In the genomic region with DNA sequence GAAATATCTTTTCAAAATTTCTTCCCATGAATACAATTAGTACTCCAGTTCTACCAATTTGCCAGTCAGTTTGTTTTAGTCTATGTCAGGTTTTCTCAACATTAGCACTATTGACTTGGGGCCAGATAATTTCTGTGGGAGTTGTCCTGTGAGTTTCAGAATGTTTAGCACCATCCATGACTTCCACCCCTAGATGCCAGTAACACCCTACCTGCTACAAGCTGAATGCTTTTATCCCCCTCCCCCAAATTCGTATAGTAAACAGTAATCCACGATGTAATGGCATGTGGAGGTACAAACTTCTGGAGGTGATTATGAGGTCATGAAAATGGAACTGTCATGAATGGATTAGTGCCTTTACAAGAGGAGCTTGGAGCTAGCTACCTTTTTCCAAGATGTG, we compare ENCODE assay signal across 26 cellular contexts.
DNase-seq lines count a peak whose midpoint lies in the region; ATAC-seq, FAIRE-seq and TF ChIP-seq lines count a peak whose summit lies in the region.
"Had no signal": no experiment of that assay in that cellular context is flagged by ENCODE, and none has a peak within 500 bp of the region (broad histone marks: within the 10 kb centered on the region; RNA-seq: fewer than 3 reads in every experiment).

No MANE protein-coding gene starts in this region.

- H3K4me3 ChIP-seq in GM23338, result no peak overlapping the region
- H3K4me3 ChIP-seq in H7 (ENCODE audit: insufficient read depth, low read depth, low read length), result no peak overlapping the region
- no peak overlapping the region for H3K4me3 ChIP-seq in H1 (ENCODE audit: extremely low read depth in 1 of 4, insufficient read depth in 2 of 4, low read depth in 3 of 4, low read length in 4 of 4)
- H3K4me3 ChIP-seq: A549, BLaER1, GM12878 had no signal

- H4K5ac ChIP-seq in H1 (ENCODE audit: insufficient read length, low read depth, low read length), result no peak overlapping the region

- no peak overlapping the region for H2BK12ac ChIP-seq in H1 (ENCODE audit: low read depth, low read length)

- no peak overlapping the region for H3K56ac ChIP-seq in H1 (replicated peaks; ENCODE audit: insufficient read length, low read depth, low read length)

- no peaks in the 10 kb centered on the region for H3K36me3 ChIP-seq in GM23338 (ENCODE audit: insufficient read depth)
- H3K36me3 ChIP-seq in H7 (replicated peaks; ENCODE audit: control insufficient read depth, insufficient read depth, low read length), result no peaks in the 10 kb centered on the region
- no peaks in the 10 kb centered on the region for H3K36me3 ChIP-seq in H1 (ENCODE audit: control insufficient read depth in 2 of 4, insufficient read depth in 4 of 4, low read length in 3 of 4)
- H3K36me3 ChIP-seq: BE2C, BLaER1 had no signal

- CTCF ChIA-PET in H1 (lab: Charles Lee; ENCODE audit: partially characterized antibody), result no interaction called here

- H3K4me3 Mint-ChIP-seq in GM23338, result no peak overlapping the region
- H3K4me3 Mint-ChIP-seq: CD14-positive monocyte; CD4-positive, alpha-beta memory T cell; CD4-positive, CD25-positive, alpha-beta regulatory T cell; CD8-positive, alpha-beta memory T cell had no signal

- H3K4me1 ChIP-seq in GM23338 (ENCODE audit: insufficient read depth) (no peaks in the 10 kb centered on the region), H1 (replicated peaks in 1 of 4; ENCODE audit: control insufficient read depth in 3 of 4, insufficient read depth in 4 of 4, low read length in 3 of 4) (no peaks in the 10 kb centered on the region)
- H3K4me1 ChIP-seq: A549, BLaER1 had no signal

- H3K79me1 ChIP-seq in H1 (ENCODE audit: low read depth, low read length), result no peaks in the 10 kb centered on the region

- no peak overlapping the region for H3K27ac Mint-ChIP-seq in GM23338
- H3K27ac Mint-ChIP-seq: CD14-positive monocyte; CD4-positive, alpha-beta memory T cell; CD4-positive, CD25-positive, alpha-beta regulatory T cell; CD8-positive, alpha-beta memory T cell had no signal

- no peaks in the 10 kb centered on the region for H3K27me3 ChIP-seq in GM23338 (ENCODE audit: insufficient read depth)
- H3K27me3 ChIP-seq in H7 (ENCODE audit: control insufficient read depth, insufficient read depth, low read length), result no peaks in the 10 kb centered on the region
- H3K27me3 ChIP-seq in H1 (replicated peaks in 1 of 4; ENCODE audit: control insufficient read depth in 3 of 4, extremely low read depth in 1 of 4, insufficient read depth in 3 of 4, low read length in 3 of 4), result no peaks in the 10 kb centered on the region
- H3K27me3 ChIP-seq: BE2C, BLaER1 had no signal

- H3K18ac ChIP-seq in H1 (ENCODE audit: extremely low read depth, low read length), result no peak overlapping the region

- no peaks in the 10 kb centered on the region for H3K4me1 Mint-ChIP-seq in GM23338
- H3K4me1 Mint-ChIP-seq: CD14-positive monocyte; CD4-positive, alpha-beta memory T cell; CD4-positive, CD25-positive, alpha-beta regulatory T cell; CD8-positive, alpha-beta memory T cell had no signal

- ATAC-seq in GM23338 (no peak), GM19467 (IDR thresholded peaks at IDR 0.05; ENCODE audit: unreplicated experiment) (no peak)
- ATAC-seq: A549, GM12878 had no signal

- H3F3A ChIP-seq in GM23338 (replicated peaks; ENCODE audit: low read depth), result no peaks in the 10 kb centered on the region

- H3K27ac ChIP-seq in GM23338 (ENCODE audit: low read depth), result no peak overlapping the region
- H3K27ac ChIP-seq in H1 (ENCODE audit: low read depth, low read length), result no peak overlapping the region
- no peak overlapping the region for H3K27ac ChIP-seq in substantia nigra (ENCODE audit: low read depth, low read length, poor library complexity, severe bottlenecking)
- H3K27ac ChIP-seq: A549, BLaER1 had no signal

- H3K23me2 ChIP-seq in H1 (ENCODE audit: low read depth, low read length), result no peaks in the 10 kb centered on the region

- peak; percentile 15 for DNase-seq in GM23338 (ENCODE audit: low spot score)
- peak; percentile 1 for DNase-seq in H7
- DNase-seq in HTR-8/SVneo (ENCODE audit: insufficient read length, low spot score), result no peak
- DNase-seq in H1 (ENCODE audit: low read depth in 1 of 2, low spot score in 2 of 2), result no peak
- no peak for DNase-seq in substantia nigra (lab: John Stamatoyannopoulos, UW)
- DNase-seq in AG20443 (ENCODE audit: low spot score), result no peak
- DNase-seq: BE2C; C1 segment of cervical spinal cord; CD4-positive, alpha-beta memory T cell; CD4-positive, CD25-positive, alpha-beta regulatory T cell; CD8-positive, alpha-beta memory T cell; COR-L47; DMS 273 treated with DMSO at 0.1 percent for 48 hours; DMS153; DMS53; DMS79; DND-41; EL; GDM1 had no signal

- POLR2A ChIA-PET in H1 (lab: Charles Lee; ENCODE audit: partially characterized antibody), result no interaction called here

- TF ChIP-seq RAD21 in H1 (IDR thresholded peaks at IDR 0.05 in 1 of 2, conservative IDR thresholded peaks at IDR 0.05 in 1 of 2; ENCODE audit: low read depth in 2 of 2, low read length in 2 of 2), result peak; percentile 54 to 62

- no peak overlapping the region for H4K91ac ChIP-seq in H1 (replicated peaks; ENCODE audit: insufficient read length, low read length)

- no peak overlapping the region for H2BK120ac ChIP-seq in H1 (replicated peaks; ENCODE audit: low read depth, low read length)

- no peak for TF ChIP-seq EP300 in H1 (IDR thresholded peaks at IDR 0.05; ENCODE audit: borderline replicate concordance in 1 of 2, low read depth in 2 of 2, low read length in 2 of 2)

- no peak overlapping the region for H3K9ac ChIP-seq in H1 (replicated peaks in 1 of 4; ENCODE audit: extremely low read depth in 1 of 4, low read depth in 3 of 4, low read length in 3 of 4)
- H3K9ac ChIP-seq: BLaER1 had no signal

- H3K79me2 ChIP-seq in GM23338 (replicated peaks; ENCODE audit: insufficient read depth), result no peaks in the 10 kb centered on the region
- no peaks in the 10 kb centered on the region for H3K79me2 ChIP-seq in H1 (ENCODE audit: control insufficient read depth in 1 of 2, insufficient read depth in 2 of 2, low read length in 2 of 2)

- H3K4ac ChIP-seq in H1 (replicated peaks; ENCODE audit: insufficient read length, low read depth, low read length), result no peak overlapping the region

- H2AK5ac ChIP-seq in H1 (ENCODE audit: low read depth, low read length), result no peak overlapping the region

- FAIRE-seq in HTR-8/SVneo (lab: Jason Lieb, UNC) (peak; percentile 52), H1 (lab: Jason Lieb, UNC) (no peak)
- FAIRE-seq: A549, GM12878, GM12892, GM18507 had no signal

- no peaks in the 10 kb centered on the region for H3K9me3 ChIP-seq in H1 (ENCODE audit: insufficient read depth in 2 of 2, low read depth in 1 of 2, low read length in 1 of 2)
- H3K9me3 ChIP-seq: A549, BE2C, BLaER1 had no signal

- H2BK5ac ChIP-seq in H1 (ENCODE audit: low read depth, low read length), result no peak overlapping the region

- H3K14ac ChIP-seq in H1 (ENCODE audit: insufficient read length), result no peak overlapping the region

- no peak overlapping the region for H3K4me2 ChIP-seq in GM23338
- no peak overlapping the region for H3K4me2 ChIP-seq in H1 (ENCODE audit: insufficient read depth in 1 of 2, low read depth in 2 of 2, low read length in 2 of 2)
- H3K4me2 ChIP-seq: A549, BLaER1 had no signal

- H4K20me1 ChIP-seq in GM23338 (replicated peaks; ENCODE audit: insufficient read depth), result no peaks in the 10 kb centered on the region
- no peaks in the 10 kb centered on the region for H4K20me1 ChIP-seq in H1 (replicated peaks in 1 of 2; ENCODE audit: control insufficient read depth in 1 of 2, insufficient read depth in 2 of 2, low read length in 2 of 2)
- H4K20me1 ChIP-seq: BLaER1 had no signal

- no peak overlapping the region for H4K8ac ChIP-seq in H1 (ENCODE audit: extremely low read depth, insufficient read depth, low read length)

- H2BK20ac ChIP-seq in H1 (ENCODE audit: low read length), result no peak overlapping the region

- no peaks in the 10 kb centered on the region for H3K36me3 Mint-ChIP-seq in GM23338 (ENCODE audit: low read depth)
- H3K36me3 Mint-ChIP-seq: CD14-positive monocyte; CD4-positive, alpha-beta memory T cell; CD4-positive, CD25-positive, alpha-beta regulatory T cell; CD8-positive, alpha-beta memory T cell had no signal

- H2BK15ac ChIP-seq in H1 (ENCODE audit: low read length), result no peak overlapping the region

- H3K9me3 Mint-ChIP-seq in GM23338, result no peaks in the 10 kb centered on the region

- H2AFZ ChIP-seq in GM23338 (peak overlapping the region; percentile 45; the same call in 1 of the 2 replicates), H1 (ENCODE audit: low read length) (no peak overlapping the region)

- TF ChIP-seq CTCF in GM23338 (conservative IDR thresholded peaks at IDR 0.05; ENCODE audit: low read depth in 2 of 2), result peak; percentile 15 to 46; a peak in 3 of 4 replicates
- TF ChIP-seq CTCF in H1 (IDR thresholded peaks at IDR 0.05; ENCODE audit: control extremely low read depth in 1 of 3, insufficient read depth in 1 of 3, low read depth in 1 of 3, low read length in 3 of 3), result no peak

- 87% methylated on average over 2 of the region's 2 CpGs; no CpG with 5 or more reads in 1 of the 2 experiments for WGBS in H1 (ENCODE audit: extremely low coverage in 1 of 2, insufficient coverage in 1 of 2, insufficient read length in 1 of 2, insufficient replicate concordance in 2 of 2, low coverage in 1 of 2, low lambda C conversion rate in 2 of 2, missing lambda C conversion rate in 1 of 2), 2 experiments

- H3K9me2 ChIP-seq in GM23338 (ENCODE audit: insufficient read depth), result 0 out of 2 replicates have a peak, but pooled peaks cover 7% of the 10 kb centered on the region

- peaks cover 3% of the 10 kb centered on the region for H3K27me3 Mint-ChIP-seq in GM23338 (ENCODE audit: insufficient read depth, low read depth, poor library complexity)
- H3K27me3 Mint-ChIP-seq: CD4-positive, alpha-beta memory T cell; CD4-positive, CD25-positive, alpha-beta regulatory T cell; CD8-positive, alpha-beta memory T cell had no signal

- TF ChIP-seq POLR2A in H1 (IDR thresholded peaks at IDR 0.05; ENCODE audit: control extremely low read depth in 1 of 2, low read depth in 2 of 2, low read length in 2 of 2), result no peak

- H3K23ac ChIP-seq in H1 (ENCODE audit: insufficient read length), result no peak overlapping the region

TF ChIP-seq in GM23338, 12 proteins besides CTCF, POLR2A, EP300 and RAD21 (continues in another document):
- no peak for TF ChIP-seq EZH2phosphoT487 (IDR thresholded peaks at IDR 0.05; ENCODE audit: unreplicated experiment)

TF ChIP-seq in H1, 55 proteins besides CTCF, POLR2A, EP300 and RAD21 (continues in another document):
- TF ChIP-seq RNF2 (IDR thresholded peaks at IDR 0.05; ENCODE audit: borderline replicate concordance, low read depth, low read length, missing control alignments, poor library complexity, severe bottlenecking) (no peak), CHD2 (IDR thresholded peaks at IDR 0.05; ENCODE audit: low read length) (no peak), BRCA1 (IDR thresholded peaks at IDR 0.05; ENCODE audit: low read depth, low read length) (no peak)

Comparison
In these comparisons a context has a peak if more than half of its experiments do, and no peak if none do; other contexts are left out.
1. DNase-seq: peak in GM23338 (single experiment) and H7 (single experiment); none in HTR-8/SVneo (single experiment), H1 (0 of 2), substantia nigra (0 of 49) and AG20443 (single experiment).
2. CTCF ChIP-seq: peak in GM23338 (2 of 2); none in H1 (0 of 3).